22 cellular contexts compared by ENCODE assay signal in genomic region chr16:89519881-89520280, GRCh38. TPM values are rescaled to one million over a fixed set of nuclear protein-coding genes. Genes with fewer than 3 reads are reported as not detected.
"Had no signal": no experiment of that assay in that cellular context is flagged by ENCODE, and none has a peak within 500 bp of the region (broad histone marks: within the 10 kb centered on the region; RNA-seq: fewer than 3 reads in every experiment).

No MANE protein-coding gene starts in this region.

- H3K4me3 Mint-ChIP-seq: naive thymus-derived CD8-positive, alpha-beta T cell had no signal

- ATAC-seq: gastrocnemius medialis; heart right ventricle; left lobe of liver; mucosa of descending colon; naive thymus-derived CD8-positive, alpha-beta T cell; right cardiac atrium; stimulated activated naive CD8-positive, alpha-beta T cell treated with anti-CD3 and anti-CD28 coated beads, Interleukin-15, Interleukin-2, amounts not matched to agents 100 U/mL and 50 U/mL, for 24 hours had no signal

- FAIRE-seq: islet of Langerhans had no signal

- H3K27ac ChIP-seq: dorsolateral prefrontal cortex, esophagus muscularis mucosa, gastrocnemius medialis, heart right ventricle, ovary, suprapubic skin, thyroid gland, upper lobe of left lung, uterus had no signal

- DNase-seq: cortex of kidney; dorsolateral prefrontal cortex; effector CD8-positive, alpha-beta T cell; gastrocnemius medialis; heart right ventricle; hypothalamus; kidney glomerular epithelial cell; mammary epithelial cell; mucosa of descending colon; naive thymus-derived CD8-positive, alpha-beta T cell; ovary; right cardiac atrium; stimulated activated CD4-positive, alpha-beta T cell treated with anti-CD3 and anti-CD28 coated beads, Interleukin-2, amount 100 ng/mL, for 48 hours; stimulated activated naive CD8-positive, alpha-beta T cell treated with anti-CD3 and anti-CD28 coated beads, Interleukin-15, Interleukin-2, amounts not matched to agents 100 U/mL and 50 U/mL, for 24 hours; thyroid gland; upper lobe of left lung; uterus had no signal

- H3K27me3 Mint-ChIP-seq: naive thymus-derived CD8-positive, alpha-beta T cell had no signal

- H3K4me2 ChIP-seq: smooth muscle cell had no signal

- H3K4me3 ChIP-seq: dorsolateral prefrontal cortex, esophagus muscularis mucosa, gastrocnemius medialis, heart right ventricle, mucosa of descending colon, ovary, smooth muscle cell, suprapubic skin, thyroid gland, upper lobe of left lung, uterus had no signal

- H3K9me3 Mint-ChIP-seq: naive thymus-derived CD8-positive, alpha-beta T cell had no signal

- H3K4me1 ChIP-seq: suprapubic skin, thyroid gland, uterus had no signal

- H3K27me3 ChIP-seq: dorsolateral prefrontal cortex, esophagus muscularis mucosa, gastrocnemius medialis, heart right ventricle, ovary, suprapubic skin, thyroid gland, upper lobe of left lung, uterus had no signal

- H3K9me3 ChIP-seq: esophagus muscularis mucosa, gastrocnemius medialis, heart right ventricle, mucosa of descending colon, ovary, suprapubic skin, thyroid gland, upper lobe of left lung, uterus had no signal

- H3K36me3 ChIP-seq: ovary, uterus had no signal

RNA-seq across cellular contexts. Expression of gene CPNE7, which starts 55.7 kb away (rescaled TPM):
- total RNA-seq: gastrocnemius medialis, right cardiac atrium had no signal
- polyA plus RNA-seq: right cardiac atrium had no signal
